In genomic region chr12:32519047-32519446, GRCh38 we compare ENCODE assay signal across 5 cellular contexts.
"Had no signal": no experiment of that assay in that cellular context is flagged by ENCODE, and none has a peak within 500 bp of the region (broad histone marks: within the 10 kb centered on the region; RNA-seq: fewer than 3 reads in every experiment).

No MANE protein-coding gene starts in this region.

- DNase-seq: H9, HCEC 1CT, IMR-90 had no signal

- H3K4me3 ChIP-seq: GM23338, K562 had no signal

- ATAC-seq: GM23338, K562 had no signal
